In the genomic region with DNA sequence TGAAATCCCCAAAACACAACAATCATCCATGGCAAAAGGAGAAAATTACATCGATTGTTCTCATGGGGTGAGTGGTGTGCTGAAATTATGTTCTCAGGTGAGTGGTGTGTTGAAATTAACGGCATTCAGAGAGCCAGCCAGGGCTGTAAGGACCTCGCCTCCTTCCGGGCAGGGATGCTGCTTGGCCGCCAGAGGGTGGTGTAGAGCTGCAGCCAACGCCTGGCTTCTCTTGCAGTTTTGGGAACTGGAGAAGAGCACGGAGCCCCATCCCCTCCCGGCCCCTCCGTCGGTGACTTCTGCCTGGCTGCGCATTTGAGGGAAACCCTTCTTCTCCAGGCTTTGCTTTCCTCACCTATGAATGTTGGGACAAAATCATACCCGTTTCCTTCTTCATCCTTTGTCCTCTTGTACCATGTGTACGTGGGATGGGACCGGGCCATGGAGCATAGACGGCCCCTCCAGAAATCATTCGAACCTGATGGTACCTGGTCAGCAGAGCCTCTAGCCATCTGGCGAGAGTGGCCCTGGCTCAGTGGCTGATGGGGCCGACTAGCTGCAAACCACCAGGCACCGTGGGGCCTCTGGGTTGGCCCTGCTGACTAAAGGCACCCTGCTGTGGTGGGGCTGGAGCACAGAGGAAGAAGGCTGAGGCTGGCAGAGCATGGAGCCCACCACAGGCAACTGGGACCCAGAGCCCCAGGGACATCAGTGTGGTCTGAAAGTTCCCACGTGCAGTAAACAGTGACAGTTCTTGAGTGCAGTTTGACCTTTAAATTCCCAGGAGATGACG, we compare ENCODE assay signal across 8 cellular contexts. TPM values are rescaled to one million over a fixed set of nuclear protein-coding genes. Genes with fewer than 3 reads are reported as not detected.
DNase-seq lines count a peak whose midpoint lies in the region; ATAC-seq and TF ChIP-seq lines count a peak whose summit lies in the region.

No MANE protein-coding gene starts in this region.

- H3K4me1 ChIP-seq in tibial artery = peaks cover 0 to 23% (median 19%) of the 10 kb centered on the region in 4 donors

- no peak overlapping the region for H2AFZ ChIP-seq in neural cell (ENCODE audit: low read depth, low read length)

- H3K36me3 ChIP-seq in neural cell (ENCODE audit: insufficient read depth, low read length) (peaks cover 1% of the 10 kb centered on the region), tibial artery (peaks cover 26 to 74% (median 61%) of the 10 kb centered on the region in 3 donors)

- no peak overlapping the region for H3K4me3 ChIP-seq in neural cell (ENCODE audit: low read length)
- no peak overlapping the region for H3K4me3 ChIP-seq in tibial artery

- H3F3A ChIP-seq in neural cell (ENCODE audit: insufficient read depth, low read length, poor library complexity, severe bottlenecking) = no peaks in the 10 kb centered on the region

- intact Hi-C loops in tibial artery (cut with DNase I; ENCODE audit: low total_unique reads) = loop anchor here (2.0 kb wide), 1 partner anchor 126 kb away; no protein-coding TSS in a partner anchor

- H3K27ac ChIP-seq in neural cell (ENCODE audit: low read length) (no peak overlapping the region), tibial artery (no peak overlapping the region)

- no peaks in the 10 kb centered on the region for H3K79me2 ChIP-seq in neural cell (replicated peaks; ENCODE audit: insufficient read depth, low read length)

- H3K27me3 ChIP-seq in neural cell (ENCODE audit: insufficient read depth, low read depth, low read length) (no peaks in the 10 kb centered on the region), tibial artery (no peaks in the 10 kb centered on the region)

- H3K4me2 ChIP-seq in neural cell (ENCODE audit: low read length) = no peak overlapping the region

- TF ChIP-seq CTCF in neural cell (IDR thresholded peaks at IDR 0.05; ENCODE audit: poor library complexity, severe bottlenecking) = peak; percentile 75
- peak; percentile 82 to 90 for TF ChIP-seq CTCF in tibial artery (IDR thresholded peaks at IDR 0.05)

- H3K9ac ChIP-seq in neural cell (ENCODE audit: low read length) = no peak overlapping the region

- TF ChIP-seq RAD21 in neural cell (conservative IDR thresholded peaks at IDR 0.05) = peak; percentile 71

- no peaks in the 10 kb centered on the region for H4K20me1 ChIP-seq in neural cell (ENCODE audit: insufficient read depth)

- H3K9me3 ChIP-seq in neural cell (ENCODE audit: low read length) = no peaks in the 10 kb centered on the region
- no peaks in the 10 kb centered on the region for H3K9me3 ChIP-seq in tibial artery

- DNase-seq in SIG-M5 treated with dmso at 0.1 percent for 504 hours (lab: John Stamatoyannopoulos, UW; ENCODE audit: unreplicated experiment) (peak; percentile 11), SIG-M5 (lab: John Stamatoyannopoulos, UW) (no peak), NOMO-1 (lab: John Stamatoyannopoulos, UW; ENCODE audit: unreplicated experiment in 2 of 2) (peak; percentile 16 to 41), activated T-cell treated with anti-CD3 and anti-CD28 coated beads for 4 hours (peak; percentile 4), fibroblast of gingiva (ENCODE audit: low read depth) (peak; percentile 48), tibial artery (peak in 1 of 2 donors; percentile 82)

- TF ChIP-seq EP300 in neural cell (conservative IDR thresholded peaks at IDR 0.05; ENCODE audit: poor library complexity, severe bottlenecking) = no peak

- peak; percentile 78 for ATAC-seq in HG02938 (IDR thresholded peaks at IDR 0.05; ENCODE audit: unreplicated experiment)

- H3K9me2 ChIP-seq in neural cell (ENCODE audit: insufficient read depth, low read length) = no peaks in the 10 kb centered on the region

TF ChIP-seq in neural cell, 6 proteins besides CTCF, POLR2A, EP300 and RAD21:
- TF ChIP-seq SMC3 (conservative IDR thresholded peaks at IDR 0.05; ENCODE audit: poor library complexity) = peak; percentile 81
- TF ChIP-seq TAF1 (IDR thresholded peaks at IDR 0.05; ENCODE audit: low read depth) = no peak
- TF ChIP-seq POLR2AphosphoS5 (IDR thresholded peaks at IDR 0.05) = no peak
- TF ChIP-seq, protein P1, sequence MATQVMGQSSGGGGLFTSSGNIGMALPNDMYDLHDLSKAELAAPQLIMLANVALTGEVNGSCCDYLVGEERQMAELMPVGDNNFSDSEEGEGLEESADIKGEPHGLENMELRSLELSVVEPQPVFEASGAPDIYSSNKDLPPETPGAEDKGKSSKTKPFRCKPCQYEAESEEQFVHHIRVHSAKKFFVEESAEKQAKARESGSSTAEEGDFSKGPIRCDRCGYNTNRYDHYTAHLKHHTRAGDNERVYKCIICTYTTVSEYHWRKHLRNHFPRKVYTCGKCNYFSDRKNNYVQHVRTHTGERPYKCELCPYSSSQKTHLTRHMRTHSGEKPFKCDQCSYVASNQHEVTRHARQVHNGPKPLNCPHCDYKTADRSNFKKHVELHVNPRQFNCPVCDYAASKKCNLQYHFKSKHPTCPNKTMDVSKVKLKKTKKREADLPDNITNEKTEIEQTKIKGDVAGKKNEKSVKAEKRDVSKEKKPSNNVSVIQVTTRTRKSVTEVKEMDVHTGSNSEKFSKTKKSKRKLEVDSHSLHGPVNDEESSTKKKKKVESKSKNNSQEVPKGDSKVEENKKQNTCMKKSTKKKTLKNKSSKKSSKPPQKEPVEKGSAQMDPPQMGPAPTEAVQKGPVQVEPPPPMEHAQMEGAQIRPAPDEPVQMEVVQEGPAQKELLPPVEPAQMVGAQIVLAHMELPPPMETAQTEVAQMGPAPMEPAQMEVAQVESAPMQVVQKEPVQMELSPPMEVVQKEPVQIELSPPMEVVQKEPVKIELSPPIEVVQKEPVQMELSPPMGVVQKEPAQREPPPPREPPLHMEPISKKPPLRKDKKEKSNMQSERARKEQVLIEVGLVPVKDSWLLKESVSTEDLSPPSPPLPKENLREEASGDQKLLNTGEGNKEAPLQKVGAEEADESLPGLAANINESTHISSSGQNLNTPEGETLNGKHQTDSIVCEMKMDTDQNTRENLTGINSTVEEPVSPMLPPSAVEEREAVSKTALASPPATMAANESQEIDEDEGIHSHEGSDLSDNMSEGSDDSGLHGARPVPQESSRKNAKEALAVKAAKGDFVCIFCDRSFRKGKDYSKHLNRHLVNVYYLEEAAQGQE (IDR thresholded peaks at IDR 0.05; ENCODE audit: borderline replicate concordance) = no peak
- TF ChIP-seq MXI1 (conservative IDR thresholded peaks at IDR 0.05; ENCODE audit: poor library complexity, severe bottlenecking) = no peak
- no peak for TF ChIP-seq EZH2 (IDR thresholded peaks at IDR 0.05; ENCODE audit: borderline replicate concordance, insufficient read depth, low read length, poor library complexity, severe bottlenecking)
TF ChIP-seq in neural cell: peak in this region for 1.

RNA-seq across cellular contexts. Expression of a gene that starts 28.4 kb away (rescaled TPM):
- polyA plus RNA-seq in neural cell = 20.6 and 21.8 TPM in 2 replicates
- 35.8 and 42.6 TPM in 2 replicates for polyA minus RNA-seq in neural cell

RNA-seq across cellular contexts. Expression of a gene that starts 28.4 kb away (rescaled TPM):
- polyA plus RNA-seq in neural cell = 13.2 and 14.6 TPM in 2 replicates
- 53.1 and 55.3 TPM in 2 replicates for polyA minus RNA-seq in neural cell
